In genomic region chr5:31551878-31552277, GRCh38 we compare ENCODE assay signal across 17 cellular contexts. TPM values are rescaled to one million over a fixed set of nuclear protein-coding genes. Genes with fewer than 3 reads are reported as not detected.
DNase-seq lines count a peak whose midpoint lies in the region; ATAC-seq and TF ChIP-seq lines count a peak whose summit lies in the region.
"Had no signal": no experiment of that assay in that cellular context is flagged by ENCODE, and none has a peak within 500 bp of the region (broad histone marks: within the 10 kb centered on the region; RNA-seq: fewer than 3 reads in every experiment).

No MANE protein-coding gene starts in this region.

- no peaks in the 10 kb centered on the region for H3K9me3 Mint-ChIP-seq in activated T-cell treated with anti-CD3 and anti-CD28 coated beads, Interleukin-2, amount 50 U/mL, for 72 hours
- peaks cover 6% of the 10 kb centered on the region for H3K9me3 Mint-ChIP-seq in endodermal cell
- H3K9me3 Mint-ChIP-seq in stimulated activated effector memory CD8-positive, alpha-beta T cell treated with anti-CD3 and anti-CD28 coated beads, Interleukin-12 subunit alpha, Interleukin-12 subunit beta, amount 100 ng/mL, for 72 hours: no peaks in the 10 kb centered on the region
- peaks cover 0 to 4% of the 10 kb centered on the region in 2 donors for H3K9me3 Mint-ChIP-seq in activated naive CD4-positive, alpha-beta T cell treated with anti-CD3 and anti-CD28 coated beads, Interleukin-2, amount 50 U/mL, for 72 hours
- H3K9me3 Mint-ChIP-seq: CD8-positive, alpha-beta T cell had no signal

- H3K9ac ChIP-seq in endodermal cell (ENCODE audit: extremely low read depth, low read length, poor library complexity, severe bottlenecking): no peak overlapping the region
- H3K9ac ChIP-seq: BLaER1 had no signal

- no peak for DNase-seq in activated T-cell treated with anti-CD3 and anti-CD28 coated beads, Interleukin-2, amount 50 U/mL, for 72 hours
- no peak for DNase-seq in activated T-cell treated with anti-CD3 and anti-CD28 coated beads, Interleukin-2, amount 50 U/mL, for 48 hours
- DNase-seq in HT-29 (ENCODE audit: low spot score) (peak; percentile 5), endodermal cell (no peak)
- no peak for DNase-seq in stimulated activated effector memory CD8-positive, alpha-beta T cell treated with anti-CD3 and anti-CD28 coated beads, Interleukin-12 subunit alpha, Interleukin-12 subunit beta, amount 100 ng/mL, for 72 hours (ENCODE audit: low spot score in 2 of 2)
- DNase-seq in activated naive CD4-positive, alpha-beta T cell treated with anti-CD3 and anti-CD28 coated beads, Interleukin-2, amount 50 U/mL, for 72 hours (ENCODE audit: low spot score in 2 of 2): no peak
- DNase-seq: Calu3; CD8-positive, alpha-beta T cell; MV-4-11; NCI-H1694 treated with DMSO at 0.1 percent for 48 hours; NK-92 treated with Interleukin-12 subunit alpha and Interleukin-12 subunit beta, amount 100 ng/mL, for 24 hours; SHP77 had no signal

- ATAC-seq in activated T-cell treated with anti-CD3 and anti-CD28 coated beads, Interleukin-2, amount 50 U/mL, for 72 hours (replicated peaks in 1 of 2): no peak
- ATAC-seq in stimulated activated effector memory CD8-positive, alpha-beta T cell treated with anti-CD3 and anti-CD28 coated beads, Interleukin-12 subunit alpha, Interleukin-12 subunit beta, amount 100 ng/mL, for 72 hours: no peak
- ATAC-seq in HG03175 (IDR thresholded peaks at IDR 0.05; ENCODE audit: unreplicated experiment) (no peak), HG02973 (IDR thresholded peaks at IDR 0.05; ENCODE audit: unreplicated experiment) (no peak)
- ATAC-seq in activated naive CD4-positive, alpha-beta T cell treated with anti-CD3 and anti-CD28 coated beads, Interleukin-2, amount 50 U/mL, for 72 hours: no peak
- ATAC-seq: CD8-positive, alpha-beta T cell; K562 had no signal

- no peak overlapping the region for H3K4me3 Mint-ChIP-seq in activated T-cell treated with anti-CD3 and anti-CD28 coated beads, Interleukin-2, amount 50 U/mL, for 72 hours
- no peak overlapping the region for H3K4me3 Mint-ChIP-seq in endodermal cell
- no peak overlapping the region for H3K4me3 Mint-ChIP-seq in stimulated activated effector memory CD8-positive, alpha-beta T cell treated with anti-CD3 and anti-CD28 coated beads, Interleukin-12 subunit alpha, Interleukin-12 subunit beta, amount 100 ng/mL, for 72 hours
- H3K4me3 Mint-ChIP-seq: CD8-positive, alpha-beta T cell had no signal

- H3K36me3 Mint-ChIP-seq in activated T-cell treated with anti-CD3 and anti-CD28 coated beads, Interleukin-2, amount 50 U/mL, for 72 hours (ENCODE audit: insufficient read depth in 2 of 2): peaks cover 11 to 37% of the 10 kb centered on the region in 2 donors
- peaks cover 83% of the 10 kb centered on the region for H3K36me3 Mint-ChIP-seq in endodermal cell (ENCODE audit: low read depth)
- peaks cover 94% of the 10 kb centered on the region for H3K36me3 Mint-ChIP-seq in stimulated activated effector memory CD8-positive, alpha-beta T cell treated with anti-CD3 and anti-CD28 coated beads, Interleukin-12 subunit alpha, Interleukin-12 subunit beta, amount 100 ng/mL, for 72 hours
- H3K36me3 Mint-ChIP-seq in activated naive CD4-positive, alpha-beta T cell treated with anti-CD3 and anti-CD28 coated beads, Interleukin-2, amount 50 U/mL, for 72 hours: peaks cover 33 to 48% of the 10 kb centered on the region in 2 donors

- no peak overlapping the region for H3K4me3 ChIP-seq in endodermal cell (ENCODE audit: low read length)
- H3K4me3 ChIP-seq: BLaER1, K562, SK-N-MC had no signal

- peak; percentile 46 for TF ChIP-seq CTCF in endodermal cell (conservative IDR thresholded peaks at IDR 0.05)

- H3K27me3 Mint-ChIP-seq in activated T-cell treated with anti-CD3 and anti-CD28 coated beads, Interleukin-2, amount 50 U/mL, for 72 hours (ENCODE audit: low read depth): no peaks in the 10 kb centered on the region
- no peaks in the 10 kb centered on the region for H3K27me3 Mint-ChIP-seq in endodermal cell (ENCODE audit: insufficient read depth)

- WGBS in endodermal cell (ENCODE audit: insufficient coverage in 1 of 2, insufficient read length in 1 of 2), 2 experiments: 86 to 96% methylated on average over 2 to 3 of the region's 3 CpGs

- no peaks in the 10 kb centered on the region for H3K27me3 ChIP-seq in endodermal cell (ENCODE audit: control insufficient read depth, insufficient read depth, low read length, poor library complexity, severe bottlenecking)
- H3K27me3 ChIP-seq: BLaER1 had no signal

- no peak overlapping the region for H3K27ac ChIP-seq in endodermal cell (ENCODE audit: low read depth, low read length)
- H3K27ac ChIP-seq: BLaER1, SK-N-MC had no signal

- peaks cover 16% of the 10 kb centered on the region for H3K4me1 Mint-ChIP-seq in activated T-cell treated with anti-CD3 and anti-CD28 coated beads, Interleukin-2, amount 50 U/mL, for 72 hours (ENCODE audit: low read depth)
- no peaks in the 10 kb centered on the region for H3K4me1 Mint-ChIP-seq in endodermal cell
- H3K4me1 Mint-ChIP-seq in stimulated activated effector memory CD8-positive, alpha-beta T cell treated with anti-CD3 and anti-CD28 coated beads, Interleukin-12 subunit alpha, Interleukin-12 subunit beta, amount 100 ng/mL, for 72 hours: no peaks in the 10 kb centered on the region

- no peaks in the 10 kb centered on the region for H3K9me3 ChIP-seq in endodermal cell (ENCODE audit: control insufficient read depth, low read length)
- H3K9me3 ChIP-seq: BLaER1 had no signal

- H3K36me3 ChIP-seq in endodermal cell (ENCODE audit: control insufficient read depth, insufficient read depth, low read length): peaks cover 75% of the 10 kb centered on the region

- peak overlapping the region; percentile 20 for H3K27ac Mint-ChIP-seq in activated T-cell treated with anti-CD3 and anti-CD28 coated beads, Interleukin-2, amount 50 U/mL, for 72 hours
- no peak overlapping the region for H3K27ac Mint-ChIP-seq in endodermal cell
- H3K27ac Mint-ChIP-seq in stimulated activated effector memory CD8-positive, alpha-beta T cell treated with anti-CD3 and anti-CD28 coated beads, Interleukin-12 subunit alpha, Interleukin-12 subunit beta, amount 100 ng/mL, for 72 hours: peak overlapping the region; percentile 11
- H3K27ac Mint-ChIP-seq in activated naive CD4-positive, alpha-beta T cell treated with anti-CD3 and anti-CD28 coated beads, Interleukin-2, amount 50 U/mL, for 72 hours: no peak overlapping the region
- H3K27ac Mint-ChIP-seq: CD8-positive, alpha-beta T cell had no signal

- H3K4me1 ChIP-seq in endodermal cell (ENCODE audit: control insufficient read depth, insufficient read depth, low read length): no peaks in the 10 kb centered on the region
- H3K4me1 ChIP-seq: BLaER1 had no signal

RNA-seq across cellular contexts. Expression of gene C5orf22, which starts 19.8 kb away (rescaled TPM):
- 10 to 100 TPM; 31.3 to 35.0 TPM for total RNA-seq in activated T-cell treated with anti-CD3 and anti-CD28 coated beads, Interleukin-2, amount 50 U/mL, for 72 hours
- total RNA-seq in HT-29 (2014; rRNA removed; shearing (Covaris generic)): 9.4 and 9.8 TPM in 2 replicates
- total RNA-seq in endodermal cell: 10 to 100 TPM; 44.2 to 52.7 TPM
- polyA plus RNA-seq in endodermal cell (2013, experiment 1 of 2): 33.8 TPM
- polyA plus RNA-seq in endodermal cell (2013, experiment 2 of 2): 30.0 TPM
- 10 to 100 TPM; 21.3 to 39.7 TPM for total RNA-seq in activated naive CD4-positive, alpha-beta T cell treated with anti-CD3 and anti-CD28 coated beads, Interleukin-2, amount 50 U/mL, for 72 hours

RNA-seq across cellular contexts. Expression of gene DROSHA, which starts 20.0 kb away (rescaled TPM):
- total RNA-seq in activated T-cell treated with anti-CD3 and anti-CD28 coated beads, Interleukin-2, amount 50 U/mL, for 72 hours: 10 to 100 TPM; 74.5 to 88.3 TPM
- 42.5 and 43.9 TPM in 2 replicates for total RNA-seq in HT-29 (2014; rRNA removed; shearing (Covaris generic))
- total RNA-seq in endodermal cell: 100 to 1,000 TPM; 116 to 132 TPM
- 65.9 TPM for polyA plus RNA-seq in endodermal cell (2013, experiment 1 of 2)
- polyA plus RNA-seq in endodermal cell (2013, experiment 2 of 2): 65.4 TPM
- 10 to 100 TPM; 77.6 to 80.4 TPM for total RNA-seq in activated naive CD4-positive, alpha-beta T cell treated with anti-CD3 and anti-CD28 coated beads, Interleukin-2, amount 50 U/mL, for 72 hours

Comparison
In these comparisons a context has a peak if more than half of its experiments do, and no peak if none do; other contexts are left out.
1. H3K27ac Mint-ChIP-seq: peak in activated T-cell treated with anti-CD3 and anti-CD28 coated beads, Interleukin-2, amount 50 U/mL, for 72 hours (single experiment) and stimulated activated effector memory CD8-positive, alpha-beta T cell treated with anti-CD3 and anti-CD28 coated beads, Interleukin-12 subunit alpha, Interleukin-12 subunit beta, amount 100 ng/mL, for 72 hours (single experiment); none in endodermal cell (single experiment) and activated naive CD4-positive, alpha-beta T cell treated with anti-CD3 and anti-CD28 coated beads, Interleukin-2, amount 50 U/mL, for 72 hours (0 of 2).